Comparison of ENCODE assay signal across 1 cellular context in genomic region chr7:100167912-100168323, GRCh38.
TF ChIP-seq lines count a peak whose summit lies in the region.

No MANE protein-coding gene starts in this region.

TF ChIP-seq in GM12878, 131 proteins besides CTCF, POLR2A, EP300 and RAD21:
- TF ChIP-seq HSF1 (IDR thresholded peaks at IDR 0.05; ENCODE audit: low read depth, low read length) (no peak), NBN (IDR thresholded peaks at IDR 0.05) (peak; percentile 42; the same call in 1 of the 2 replicates)
